ENCODE assay signal across 11 cellular contexts in genomic region chrX:133953785-133954355, GRCh38. TPM values are rescaled to one million over a fixed set of nuclear protein-coding genes. Genes with fewer than 3 reads are reported as not detected.
"Had no signal": no experiment of that assay in that cellular context is flagged by ENCODE, and none has a peak within 500 bp of the region (broad histone marks: within the 10 kb centered on the region; RNA-seq: fewer than 3 reads in every experiment).

No MANE protein-coding gene starts in this region.

- H3K4me3 Mint-ChIP-seq: GM23338, H9, HFFc6 had no signal

- DNase-seq: H9, HCEC 1CT, HFFc6, IMR-90, KG1 had no signal

- FAIRE-seq: H1, H54, K562 had no signal

- H3K4me2 ChIP-seq: GM23338 had no signal

- H3K27ac ChIP-seq: HL-60 had no signal

- H2AFZ ChIP-seq: GM23338 had no signal

- H3K4me3 ChIP-seq: GM23338, K562 had no signal

- H3K27ac Mint-ChIP-seq: GM23338, HFFc6 had no signal

- H3K4me1 Mint-ChIP-seq: GM23338 had no signal

- ATAC-seq: GM23338, K562 had no signal

RNA-seq across cellular contexts. Expression of gene GPC3, which starts 31.5 kb away (rescaled TPM):
- total RNA-seq: HFFc6, HT1080, IMR-90 had no signal
- polyA plus RNA-seq: IMR-90, K562 had no signal
